ENCODE assay signal across 25 cellular contexts in the genomic region with DNA sequence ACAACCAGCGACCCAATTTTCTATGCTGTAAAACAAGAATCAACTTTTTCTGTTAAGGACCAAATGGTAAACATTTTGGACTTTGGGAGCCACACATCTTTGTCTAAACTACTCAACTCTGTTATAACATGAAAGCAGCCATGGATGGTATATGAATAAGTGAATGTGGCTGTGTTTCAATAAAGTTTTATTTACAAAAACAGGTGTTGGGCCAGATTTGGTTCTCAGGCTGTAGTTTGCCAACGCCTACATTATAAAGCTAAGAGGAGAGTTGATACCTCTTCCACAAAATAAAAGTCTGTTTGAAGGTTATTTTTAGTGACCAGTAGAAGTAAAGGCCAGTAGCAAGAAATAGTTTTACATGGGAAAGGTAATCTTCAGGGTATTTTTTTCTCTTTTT.
"Had no signal": no experiment of that assay in that cellular context is flagged by ENCODE, and none has a peak within 500 bp of the region (broad histone marks: within the 10 kb centered on the region; RNA-seq: fewer than 3 reads in every experiment).

No MANE protein-coding gene starts in this region.

- H3K27ac ChIP-seq: left ventricle myocardium inferior, neural progenitor cell, neutrophil, parathyroid adenoma, sigmoid colon, spleen, suprapubic skin, thoracic aorta, tibial nerve, upper lobe of left lung, vagina had no signal

- H3K4me2 ChIP-seq: neural progenitor cell had no signal

- FAIRE-seq: small intestine had no signal

- H3K9ac ChIP-seq: neural progenitor cell, parathyroid adenoma had no signal

- H3K27me3 Mint-ChIP-seq: naive B cell; stimulated activated naive CD8-positive, alpha-beta T cell treated with anti-CD3 and anti-CD28 coated beads, Interleukin-15, Interleukin-2, amounts not matched to agents 100 ng/mL and 50 ng/mL, for 24 hours had no signal

- H3K79me2 ChIP-seq: parathyroid adenoma had no signal

- H3K36me3 ChIP-seq: neutrophil had no signal

- H3K9me3 ChIP-seq: neutrophil, vagina had no signal

- H3K27ac Mint-ChIP-seq: mesothelial cell of epicardium; naive B cell; natural killer cell; neural progenitor cell; stimulated activated effector memory CD8-positive, alpha-beta T cell treated with anti-CD3 and anti-CD28 coated beads, Interleukin-12 subunit alpha, Interleukin-12 subunit beta, amount 100 ng/mL, for 72 hours; stimulated activated naive CD8-positive, alpha-beta T cell treated with anti-CD3 and anti-CD28 coated beads, Interleukin-15, Interleukin-2, amounts not matched to agents 100 ng/mL and 50 ng/mL, for 24 hours had no signal

- H3K4me3 ChIP-seq: left ventricle myocardium inferior, lung, neural progenitor cell, sigmoid colon, spleen, suprapubic skin, thoracic aorta, tibial nerve, upper lobe of left lung, vagina had no signal

- ATAC-seq: natural killer cell; right cardiac atrium; stimulated activated effector memory CD8-positive, alpha-beta T cell treated with anti-CD3 and anti-CD28 coated beads, Interleukin-12 subunit alpha, Interleukin-12 subunit beta, amount 100 ng/mL, for 72 hours had no signal

- DNase-seq: hippocampal formation; left ventricle myocardium inferior; mesendoderm; naive B cell; natural killer cell; nephron progenitor cell; occipital lobe; right cardiac atrium; sigmoid colon; small intestine; spleen; stimulated activated CD4-positive, alpha-beta T cell treated with anti-CD3 and anti-CD28 coated beads, Interleukin-4, amount 100 ng/mL, for 24 hours; stimulated activated naive CD4-positive, alpha-beta T cell; upper lobe of left lung had no signal

- H3K4me1 ChIP-seq: left ventricle myocardium inferior, neural progenitor cell, parathyroid adenoma, sigmoid colon, spleen, suprapubic skin, tibial nerve, upper lobe of left lung, vagina had no signal

- H2AFZ ChIP-seq: neural progenitor cell, parathyroid adenoma had no signal

- H3K4me3 Mint-ChIP-seq: mesothelial cell of epicardium; naive B cell; natural killer cell; nephron progenitor cell; neural progenitor cell; stimulated activated effector memory CD8-positive, alpha-beta T cell treated with anti-CD3 and anti-CD28 coated beads, Interleukin-12 subunit alpha, Interleukin-12 subunit beta, amount 100 ng/mL, for 72 hours; stimulated activated naive CD8-positive, alpha-beta T cell treated with anti-CD3 and anti-CD28 coated beads, Interleukin-15, Interleukin-2, amounts not matched to agents 100 ng/mL and 50 ng/mL, for 24 hours had no signal

- H3K27me3 ChIP-seq: neural progenitor cell, neutrophil, sigmoid colon, spleen, suprapubic skin, tibial nerve, upper lobe of left lung, vagina had no signal

- H3K4me1 Mint-ChIP-seq: naive B cell; natural killer cell; nephron progenitor cell; stimulated activated effector memory CD8-positive, alpha-beta T cell treated with anti-CD3 and anti-CD28 coated beads, Interleukin-12 subunit alpha, Interleukin-12 subunit beta, amount 100 ng/mL, for 72 hours had no signal
